14 cellular contexts compared by ENCODE assay signal in the genomic region with DNA sequence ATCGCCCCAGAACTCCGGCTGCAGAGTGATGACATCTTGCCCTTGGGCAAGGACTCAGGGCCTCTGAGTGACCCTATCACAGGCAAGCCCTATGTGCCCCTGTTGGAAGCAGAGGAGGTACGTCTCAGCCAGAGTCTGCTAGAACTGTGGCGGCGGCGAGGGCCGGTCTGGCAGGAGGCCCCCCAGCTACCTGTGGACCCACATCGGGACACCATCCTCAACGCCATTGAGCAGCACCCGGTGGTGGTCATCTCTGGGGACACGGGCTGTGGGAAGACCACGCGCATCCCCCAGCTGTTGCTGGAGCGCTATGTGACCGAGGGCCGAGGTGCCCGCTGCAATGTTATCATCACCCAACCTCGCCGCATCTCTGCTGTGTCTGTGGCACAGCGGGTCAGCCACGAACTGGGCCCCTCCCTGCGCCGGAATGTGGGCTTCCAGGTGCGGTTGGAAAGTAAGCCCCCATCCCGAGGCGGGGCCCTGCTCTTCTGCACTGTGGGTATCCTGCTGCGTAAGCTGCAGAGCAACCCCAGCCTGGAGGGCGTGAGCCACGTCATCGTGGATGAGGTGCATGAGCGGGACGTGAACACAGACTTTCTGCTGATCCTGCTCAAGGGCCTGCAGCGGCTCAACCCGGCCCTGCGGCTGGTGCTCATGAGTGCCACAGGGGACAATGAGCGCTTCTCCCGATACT.
"Had no signal": no experiment of that assay in that cellular context is flagged by ENCODE, and none has a peak within 500 bp of the region (broad histone marks: within the 10 kb centered on the region; RNA-seq: fewer than 3 reads in every experiment).

No MANE protein-coding gene starts in this region.

- H3K4me3 ChIP-seq: colonic mucosa, hepatocyte, sigmoid colon, skin epidermis had no signal

- H3K4me2 ChIP-seq: hepatocyte had no signal

- FAIRE-seq: endothelial cell of umbilical vein had no signal

- H3K79me2 ChIP-seq: hepatocyte had no signal

- DNase-seq: colonic mucosa; dermis blood vessel endothelial cell; erythroblast; foreskin keratinocyte; head of caudate nucleus; left colon; naive thymus-derived CD4-positive, alpha-beta T cell; occipital lobe; sigmoid colon; stimulated activated naive CD4-positive, alpha-beta T cell treated with Interleukin-2 at 50 U/mL for 16 hours had no signal

- H3K9ac ChIP-seq: parathyroid adenoma had no signal

- ATAC-seq: foreskin keratinocyte; left colon; naive thymus-derived CD4-positive, alpha-beta T cell had no signal

- H3K27me3 ChIP-seq: colonic mucosa, foreskin keratinocyte, hepatocyte, sigmoid colon had no signal

- H2AFZ ChIP-seq: hepatocyte, parathyroid adenoma had no signal

- H3K9me3 ChIP-seq: colonic mucosa, sigmoid colon had no signal

- H3K4me1 ChIP-seq: colonic mucosa, foreskin keratinocyte, parathyroid adenoma, sigmoid colon had no signal

- H3K27ac ChIP-seq: colonic mucosa, foreskin keratinocyte, hepatocyte, parathyroid adenoma, sigmoid colon, skin epidermis had no signal
